12 cellular contexts compared by ENCODE assay signal in genomic region chr7:114502454-114503254, GRCh38.
DNase-seq lines count a peak whose midpoint lies in the region; ATAC-seq, FAIRE-seq and TF ChIP-seq lines count a peak whose summit lies in the region.
"Had no signal": no experiment of that assay in that cellular context is flagged by ENCODE, and none has a peak within 500 bp of the region (broad histone marks: within the 10 kb centered on the region; RNA-seq: fewer than 3 reads in every experiment).

No MANE protein-coding gene starts in this region.

- no peaks in the 10 kb centered on the region for H3K9me3 Mint-ChIP-seq in WTC11

- no peak overlapping the region for H3K27ac ChIP-seq in pancreas
- H3K27ac ChIP-seq: dorsolateral prefrontal cortex, vagina had no signal

- POLR2A ChIA-PET in HEK293T (lab: Yijun Ruan, JAX): no interaction called here
- POLR2A ChIA-PET in WTC11 (lab: Charles Lee): no interaction called here

- H3K4me1 ChIP-seq in endocrine pancreas (ENCODE audit: control insufficient read depth, insufficient read depth, low read length) (peaks cover 26% of the 10 kb centered on the region), pancreas (peaks cover 0 to 9% (median 5%) of the 10 kb centered on the region in 3 donors)
- H3K4me1 ChIP-seq: vagina had no signal

- H3K27ac Mint-ChIP-seq in WTC11: no peak overlapping the region

- H3K27me3 ChIP-seq in endocrine pancreas (ENCODE audit: control insufficient read depth, insufficient read depth, low read length): no peaks in the 10 kb centered on the region
- no peaks in the 10 kb centered on the region for H3K27me3 ChIP-seq in pancreas
- H3K27me3 ChIP-seq: dorsolateral prefrontal cortex, vagina had no signal

- H3K4me1 Mint-ChIP-seq in WTC11: no peaks in the 10 kb centered on the region

- TF ChIP-seq CTCF in pancreas (IDR thresholded peaks at IDR 0.05) (no peak), WTC11 (IDR thresholded peaks at IDR 0.05) (no peak)

- peak; percentile 71 for FAIRE-seq in pancreas (lab: Jason Lieb, UNC)

- no peak overlapping the region for H3K9ac ChIP-seq in endocrine pancreas (ENCODE audit: control insufficient read depth, insufficient read depth, low read length)

- H3K36me3 ChIP-seq in endocrine pancreas (ENCODE audit: control insufficient read depth, insufficient read depth, low read length) (no peaks in the 10 kb centered on the region), pancreas (no peaks in the 10 kb centered on the region)
- H3K36me3 ChIP-seq: vagina had no signal

- CTCF ChIA-PET in HEK293T (lab: Yijun Ruan, JAX) (interaction anchor here (1.0 kb wide), 1 partner anchor 80 kb away, joined by 6 read pairs; no protein-coding TSS in a partner anchor), WTC11 (lab: Charles Lee) (interaction anchor here (1.0 kb wide), 1 partner anchor 671 kb away, joined by 5 read pairs; no protein-coding TSS in a partner anchor)

- intact Hi-C loops in pancreas (cut with DNase I): no loop called here

- H3K4me3 Mint-ChIP-seq in WTC11: no peak overlapping the region

- 10 to 15% methylated on average over 5 of the region's 5 CpGs for WGBS in pancreas, 2 donors

- H3K4me3 ChIP-seq in endocrine pancreas (ENCODE audit: control insufficient read depth, insufficient read depth, low read length) (peak overlapping the region; percentile 69), pancreas (no peak overlapping the region)
- H3K4me3 ChIP-seq: dorsolateral prefrontal cortex, vagina had no signal

- no peaks in the 10 kb centered on the region for H3K9me3 ChIP-seq in endocrine pancreas (ENCODE audit: control insufficient read depth, low read length)
- no peaks in the 10 kb centered on the region for H3K9me3 ChIP-seq in pancreas
- H3K9me3 ChIP-seq: vagina had no signal

- no peaks in the 10 kb centered on the region for H3K36me3 Mint-ChIP-seq in WTC11

- DNase-seq in HEK293T (ENCODE audit: extremely low spot score) (peak; percentile 23), NCI-H446 treated with DMSO at 0.1 percent for 48 hours (lab: John Stamatoyannopoulos, UW) (peak; percentile 54), pancreas (no peak), WTC11 (ENCODE audit: low spot score) (no peak), AG08396 (ENCODE audit: low spot score) (no peak)
- DNase-seq: dorsolateral prefrontal cortex, NCI-H2107 had no signal

- H3K27me3 Mint-ChIP-seq in WTC11 (ENCODE audit: low read depth): no peaks in the 10 kb centered on the region

- ATAC-seq in pancreas (peak; percentile 72 to 88 (median 84)), WTC11 (no peak), HG02973 (IDR thresholded peaks at IDR 0.05; ENCODE audit: unreplicated experiment) (no peak), GM21619 (IDR thresholded peaks at IDR 0.05; ENCODE audit: unreplicated experiment) (no peak)
- ATAC-seq: Right ventricle myocardium inferior had no signal

TF ChIP-seq in HEK293T, 16 proteins besides CTCF, POLR2A, EP300 and RAD21:
- TF ChIP-seq PKNOX1 (IDR thresholded peaks at IDR 0.05) (peak; percentile 87), ARNT (IDR thresholded peaks at IDR 0.05) (0 out of 2 replicates have a peak, but pooled peaks have one; percentile 19), ZNF384 (IDR thresholded peaks at IDR 0.05) (no peak), HDGF (IDR thresholded peaks at IDR 0.05; ENCODE audit: borderline replicate concordance) (no peak)

TF ChIP-seq in WTC11, 78 proteins besides CTCF, POLR2A, EP300 and RAD21 (continues in another document):
- no peak for TF ChIP-seq ATF6 (CRISPR knock-in tag; IDR thresholded peaks at IDR 0.05)
- no peak for TF ChIP-seq ZMAT4 (CRISPR knock-in tag; IDR thresholded peaks at IDR 0.05)
- no peak for TF ChIP-seq E2F4 (CRISPR knock-in tag; IDR thresholded peaks at IDR 0.05; ENCODE audit: borderline replicate concordance, low read depth)
- no peak for TF ChIP-seq GRHL2 (CRISPR knock-in tag; IDR thresholded peaks at IDR 0.05; ENCODE audit: insufficient replicate concordance, severe bottlenecking)
- TF ChIP-seq PREB (CRISPR knock-in tag; IDR thresholded peaks at IDR 0.05; ENCODE audit: borderline replicate concordance): no peak
- no peak for TF ChIP-seq USF2 (CRISPR knock-in tag; IDR thresholded peaks at IDR 0.05)
- TF ChIP-seq ERG (CRISPR knock-in tag; IDR thresholded peaks at IDR 0.05): no peak

Comparison
In these comparisons a context has a peak if more than half of its experiments do, and no peak if none do; other contexts are left out.
1. DNase-seq: peak in HEK293T (single experiment) and NCI-H446 treated with DMSO at 0.1 percent for 48 hours (single experiment); none in pancreas (0 of 6), WTC11 (single experiment) and AG08396 (single experiment).
2. ATAC-seq: peak in pancreas (4 of 4); none in WTC11 (single experiment), HG02973 (single experiment) and GM21619 (single experiment).